Comparison of ENCODE assay signal across 1 cellular context in genomic region chr14:23034498-23035302, GRCh38.
TF ChIP-seq lines count a peak whose summit lies in the region.

Gene PSMB5, minus strand, starts transcription at chr14:23034900. Its CDS starts 19 bp downstream, at chr14:23034881.

TF ChIP-seq in HCT116, 20 proteins besides CTCF, POLR2A, EP300 and RAD21:
- TF ChIP-seq REST (IDR thresholded peaks at IDR 0.05; ENCODE audit: low read depth) (no peak), POLR2AphosphoS5 (IDR thresholded peaks at IDR 0.05; ENCODE audit: low read depth, low read length) (peak; percentile 88), EZH2phosphoT487 (IDR thresholded peaks at IDR 0.05; ENCODE audit: borderline replicate concordance) (no peak), SRF (IDR thresholded peaks at IDR 0.05; ENCODE audit: low read depth) (no peak; the same call in 1 of the 2 replicates), YY1 (IDR thresholded peaks at IDR 0.05; ENCODE audit: extremely low read depth, insufficient replicate concordance, low read depth, low read length) (peak; percentile 97), SIN3A (IDR thresholded peaks at IDR 0.05; ENCODE audit: low read depth) (peak; percentile 64; the same call in 1 of the 2 replicates), ZNF274 (IDR thresholded peaks at IDR 0.05; ENCODE audit: low read depth, low read length) (no peak), JUND (IDR thresholded peaks at IDR 0.05) (no peak), EZH2 (IDR thresholded peaks at IDR 0.05) (no peak), ELF1 (IDR thresholded peaks at IDR 0.05; ENCODE audit: borderline replicate concordance, low read depth) (peak; percentile 63; the same call in 1 of the 2 replicates), ATF3 (IDR thresholded peaks at IDR 0.05) (no peak), CEBPB (IDR thresholded peaks at IDR 0.05; ENCODE audit: low read depth) (no peak; the same call in 1 of the 2 replicates), FOSL1 (IDR thresholded peaks at IDR 0.05; ENCODE audit: low read depth) (no peak), CBX3 (IDR thresholded peaks at IDR 0.05; ENCODE audit: low read depth) (0 out of 2 replicates have a peak, but pooled peaks have one; percentile 51), SP1 (IDR thresholded peaks at IDR 0.05; ENCODE audit: low read depth) (no peak), ZBTB33 (IDR thresholded peaks at IDR 0.05; ENCODE audit: extremely low read depth, insufficient replicate concordance, low read length) (no peak), TCF7L2 (IDR thresholded peaks at IDR 0.05; ENCODE audit: borderline replicate concordance, extremely low read depth, insufficient read depth, insufficient read length) (no peak), MAX (IDR thresholded peaks at IDR 0.05) (no peak), ZFX (IDR thresholded peaks at IDR 0.05) (peak; percentile 92), EGR1 (IDR thresholded peaks at IDR 0.05; ENCODE audit: low read depth) (peak; percentile 96)
